8 cellular contexts compared by ENCODE assay signal in genomic region chr7:26779978-26780595, GRCh38.
"Had no signal": no experiment of that assay in that cellular context is flagged by ENCODE, and none has a peak within 500 bp of the region (broad histone marks: within the 10 kb centered on the region; RNA-seq: fewer than 3 reads in every experiment).

No MANE protein-coding gene starts in this region.

- H3K27ac ChIP-seq: GM23248 had no signal

- ATAC-seq: K562 had no signal

- H3K27ac Mint-ChIP-seq: H9, HFFc6 had no signal

- DNase-seq: GM23248, GOT3, H9, HCEC 1CT, HFFc6, IMR-90, KG1 had no signal

- H3K9me3 Mint-ChIP-seq: HFFc6 had no signal

- H3K4me3 ChIP-seq: GM23248, K562 had no signal

- H3K4me3 Mint-ChIP-seq: H9, HFFc6 had no signal
